8 cellular contexts compared by ENCODE assay signal in the genomic region with DNA sequence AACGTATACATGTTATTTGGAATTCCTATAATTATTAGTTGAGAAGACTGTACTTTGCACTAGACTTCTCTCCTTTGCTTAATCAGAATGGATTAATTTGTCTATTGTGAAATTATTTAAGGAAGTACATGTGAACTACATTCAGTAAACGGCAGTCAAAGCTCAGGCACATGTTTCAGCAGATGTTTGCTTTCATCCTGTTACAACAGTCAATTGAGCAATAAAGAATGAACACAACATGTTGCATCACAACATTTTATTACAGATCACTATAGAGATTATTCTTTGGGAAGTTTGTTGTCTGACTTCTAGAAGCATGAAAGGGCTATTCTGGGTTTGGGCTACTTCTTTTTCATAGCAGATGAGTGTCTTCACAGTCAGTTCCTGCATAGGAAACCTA. TPM values are rescaled to one million over a fixed set of nuclear protein-coding genes. Genes with fewer than 3 reads are reported as not detected.
DNase-seq lines count a peak whose midpoint lies in the region; ATAC-seq lines count a peak whose summit lies in the region.
"Had no signal": no experiment of that assay in that cellular context is flagged by ENCODE, and none has a peak within 500 bp of the region (broad histone marks: within the 10 kb centered on the region; RNA-seq: fewer than 3 reads in every experiment).

No MANE protein-coding gene starts in this region.

- H2BK12ac ChIP-seq in trophoblast cell (ENCODE audit: low read length) = no peak overlapping the region

- H4K91ac ChIP-seq in trophoblast cell (ENCODE audit: low read depth, low read length) = no peak overlapping the region

- no peaks in the 10 kb centered on the region for H3K9me3 ChIP-seq in trophoblast cell (ENCODE audit: insufficient read depth, low read depth, low read length)

- no peak overlapping the region for H3K18ac ChIP-seq in trophoblast cell (ENCODE audit: low read length)

- H3K4ac ChIP-seq in trophoblast cell (ENCODE audit: low read depth, low read length) = no peak overlapping the region

- H2AFZ ChIP-seq in trophoblast cell (ENCODE audit: insufficient read depth, low read length, poor library complexity) = no peak overlapping the region

- H3K27ac ChIP-seq in trophoblast cell (ENCODE audit: low read depth, low read length) = no peak overlapping the region

- H2BK5ac ChIP-seq in trophoblast cell (ENCODE audit: low read depth, low read length, poor library complexity) = no peak overlapping the region

- H2AK5ac ChIP-seq in trophoblast cell (ENCODE audit: low read length) = no peak overlapping the region

- peak; percentile 75 for DNase-seq in GM04504 (ENCODE audit: low read depth)
- peak; percentile 84 for DNase-seq in NOMO-1 treated with dmso at 0.1 percent for 144 hours (lab: John Stamatoyannopoulos, UW; ENCODE audit: unreplicated experiment)
- DNase-seq in epidermal melanocyte (ENCODE audit: insufficient read length, low spot score) = peak; percentile 32
- DNase-seq in trophoblast cell = peak; percentile 42 to 93
- DNase-seq in amygdala (lab: John Stamatoyannopoulos, UW) = no peak
- no peak for DNase-seq in NK-92 treated with Interleukin-12 subunit alpha and Interleukin-12 subunit beta, amount 100 ng/mL, for 24 hours (lab: John Stamatoyannopoulos, UW)
- DNase-seq: NCI-H526 had no signal

- H3K27me3 ChIP-seq in trophoblast cell (ENCODE audit: insufficient read depth, low read length) = no peaks in the 10 kb centered on the region

- H4K12ac ChIP-seq in trophoblast cell (ENCODE audit: low read depth, low read length) = no peak overlapping the region

- no peaks in the 10 kb centered on the region for H3K36me3 ChIP-seq in trophoblast cell (ENCODE audit: control insufficient read depth in 1 of 2, insufficient read depth in 2 of 2, low read length in 2 of 2)

- H3K79me2 ChIP-seq in trophoblast cell (ENCODE audit: control insufficient read depth, insufficient read depth, low read length, poor library complexity) = no peaks in the 10 kb centered on the region

- no peak overlapping the region for H3K9ac ChIP-seq in trophoblast cell (ENCODE audit: low read length)

- H3K4me2 ChIP-seq in trophoblast cell (ENCODE audit: low read length) = no peak overlapping the region

- H3K4me3 ChIP-seq in trophoblast cell (ENCODE audit: low read depth, low read length) = no peak overlapping the region

- H3K4me1 ChIP-seq in trophoblast cell (ENCODE audit: control insufficient read depth in 1 of 2, insufficient read depth in 2 of 2, low read length in 2 of 2) = peaks cover 0 to 3% of the 10 kb centered on the region in 2 experiments

- no peak overlapping the region for H4K8ac ChIP-seq in trophoblast cell (ENCODE audit: low read depth, low read length)

- no peak overlapping the region for H2BK120ac ChIP-seq in trophoblast cell (ENCODE audit: insufficient read depth, low read length, poor library complexity)

- ATAC-seq in HG03520 (IDR thresholded peaks at IDR 0.05; ENCODE audit: unreplicated experiment) = no peak

- no peak overlapping the region for H3K23ac ChIP-seq in trophoblast cell (ENCODE audit: low read length)

- H3K14ac ChIP-seq in trophoblast cell (ENCODE audit: low read length) = no peak overlapping the region

- no peaks in the 10 kb centered on the region for H3K79me1 ChIP-seq in trophoblast cell (ENCODE audit: low read length)

- WGBS in trophoblast cell (ENCODE audit: extremely low coverage, insufficient coverage, insufficient read length) = no CpG with 5 or more reads among the region's 2 CpGs

RNA-seq across cellular contexts. Expression of gene RAB27A, which starts 39.2 kb away (rescaled TPM):
- 7.9 and 8.4 TPM in 2 replicates for polyA plus RNA-seq in trophoblast cell (2013)

RNA-seq across cellular contexts. Expression of gene RSL24D1, which starts 53.7 kb away (rescaled TPM):
- polyA plus RNA-seq in trophoblast cell (2013) = 70.1 and 71.4 TPM in 2 replicates

Comparison
In these comparisons a context has a peak if more than half of its experiments do, and no peak if none do; other contexts are left out.
1. DNase-seq: peak in GM04504 (single experiment), NOMO-1 treated with dmso at 0.1 percent for 144 hours (single experiment), epidermal melanocyte (single experiment) and trophoblast cell (2 of 2); none in amygdala (0 of 56) and NK-92 treated with Interleukin-12 subunit alpha and Interleukin-12 subunit beta, amount 100 ng/mL, for 24 hours (single experiment).